Comparison of ENCODE assay signal across 40 cellular contexts in the genomic region with DNA sequence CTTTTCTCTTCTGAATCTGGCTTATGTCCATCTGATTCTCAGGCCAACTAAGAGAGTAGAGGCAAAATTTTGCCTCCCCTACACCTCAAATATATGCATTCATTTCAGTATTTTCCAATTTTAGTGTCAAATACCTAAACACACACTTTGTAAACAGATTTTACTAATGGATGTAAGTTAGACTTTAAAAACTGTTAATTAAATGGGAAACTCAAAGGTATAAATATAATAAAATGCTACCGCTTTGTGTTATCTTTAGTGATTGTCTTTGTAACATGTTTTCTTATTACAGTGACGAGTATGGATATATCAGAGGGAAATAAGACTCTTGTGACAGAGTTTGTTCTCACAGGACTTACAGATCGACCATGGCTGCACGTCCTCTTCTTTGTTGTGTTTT. TPM values are rescaled to one million over a fixed set of nuclear protein-coding genes. Genes with fewer than 3 reads are reported as not detected.
"Had no signal": no experiment of that assay in that cellular context is flagged by ENCODE, and none has a peak within 500 bp of the region (broad histone marks: within the 10 kb centered on the region; RNA-seq: fewer than 3 reads in every experiment).

A gene with protein sequence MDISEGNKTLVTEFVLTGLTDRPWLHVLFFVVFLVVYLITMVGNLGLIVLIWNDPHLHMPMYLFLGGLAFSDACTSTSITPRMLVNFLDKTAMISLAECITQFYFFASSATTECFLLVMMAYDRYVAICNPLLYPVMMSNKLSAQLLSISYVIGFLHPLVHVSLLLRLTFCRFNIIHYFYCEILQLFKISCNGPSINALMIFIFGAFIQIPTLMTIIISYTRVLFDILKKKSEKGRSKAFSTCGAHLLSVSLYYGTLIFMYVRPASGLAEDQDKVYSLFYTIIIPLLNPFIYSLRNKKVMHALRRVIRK (plus strand): TSS at position 301 of the 400 bp plus-strand sequence. CDS start 0 bp downstream, at position 301.

- ATAC-seq: activated naive CD4-positive, alpha-beta T cell treated with anti-CD3 and anti-CD28 coated beads, Interleukin-2, amount 50 U/mL, for 72 hours; activated naive CD8-positive, alpha-beta T cell treated with anti-CD3 and anti-CD28 coated beads, Interleukin-2, amount 50 U/mL, for 24 hours; activated T-cell treated with anti-CD3 and anti-CD28 coated beads, Interleukin-2, amount 50 U/mL, for 4 hours; activated T-cell treated with anti-CD3 and anti-CD28 coated beads, Interleukin-2, amount 50 U/mL, for 72 hours; activated T-helper 17 cell treated with anti-CD3 and anti-CD28 coated beads, Interleukin-2, amount 50 U/mL, for 72 hours; body of pancreas had no signal

- H3K27ac ChIP-seq: adrenal gland, ascending aorta, body of pancreas, brain microvascular endothelial cell, breast epithelium, cardiac muscle cell had no signal

- H3K4me1 ChIP-seq: adrenal gland, ascending aorta, body of pancreas, breast epithelium had no signal

- DNase-seq: activated effector memory CD4-positive, alpha-beta T cell treated with anti-CD3 and anti-CD28 coated beads, Interleukin-2, amount 50 U/mL, for 16 hours; activated effector memory CD4-positive, alpha-beta T cell treated with Interleukin-2 at 50 U/mL for 16 hours; activated gamma-delta T cell; activated gamma-delta T cell treated with Interleukin-2 at 50 U/mL for 16 hours; activated naive CD4-positive, alpha-beta T cell; activated naive CD4-positive, alpha-beta T cell treated with anti-CD3 and anti-CD28 coated beads for 36 hours; activated naive CD4-positive, alpha-beta T cell treated with anti-CD3 and anti-CD28 coated beads, Interleukin-2, amount 10 ng/mL, durations not matched to agents 7 days and 5 days; activated naive CD4-positive, alpha-beta T cell treated with anti-CD3 and anti-CD28 coated beads, Interleukin-2, amount 50 U/mL, for 16 hours; activated naive CD4-positive, alpha-beta T cell treated with Interleukin-2 at 50 U/mL for 16 hours; activated naive CD8-positive, alpha-beta T cell treated with anti-CD3 and anti-CD28 coated beads for 36 hours; activated naive CD8-positive, alpha-beta T cell treated with anti-CD3 and anti-CD28 coated beads, Interleukin-2, amount 10 ng/mL, durations not matched to agents 7 days and 5 days; activated naive CD8-positive, alpha-beta T cell treated with anti-CD3 and anti-CD28 coated beads, Interleukin-2, amount 50 U/mL, for 24 hours; activated T-cell treated with anti-CD3 and anti-CD28 coated beads for 4 hours; activated T-cell treated with anti-CD3 and anti-CD28 coated beads, Interleukin-2, amount 50 U/mL, for 1 hour; activated T-cell treated with anti-CD3 and anti-CD28 coated beads, Interleukin-2, amount 50 U/mL, for 24 hours; activated T-cell treated with anti-CD3 and anti-CD28 coated beads, Interleukin-2, amount 50 U/mL, for 4 hours; activated T-cell treated with anti-CD3 and anti-CD28 coated beads, Interleukin-2, amount 50 U/mL, for 48 hours; activated T-cell treated with anti-CD3 and anti-CD28 coated beads, Interleukin-2, amount 50 U/mL, for 72 hours; adrenal gland; amniotic stem cell; amygdala; anterior cingulate cortex; aorta; body of pancreas; brain microvascular endothelial cell; caudate nucleus; central memory CD4-positive, alpha-beta T cell; cerebellar nuclear complex had no signal

- H3K27me3 ChIP-seq: adrenal gland, ascending aorta, body of pancreas, brain microvascular endothelial cell, breast epithelium, cardiac muscle cell had no signal

- H3K36me3 ChIP-seq: adrenal gland, ascending aorta, brain microvascular endothelial cell, breast epithelium, cardiac muscle cell had no signal

- H3K9me3 ChIP-seq: adrenal gland, body of pancreas had no signal

- H3K4me3 ChIP-seq: adrenal gland, ascending aorta, body of pancreas, breast epithelium, cardiac muscle cell had no signal

RNA-seq across cellular contexts. Expression of the gene that starts here (rescaled TPM):
- total RNA-seq: activated naive CD4-positive, alpha-beta T cell treated with anti-CD3 and anti-CD28 coated beads for 36 hours; activated naive CD4-positive, alpha-beta T cell treated with anti-CD3 and anti-CD28 coated beads, Interleukin-2, amount 50 U/mL, for 72 hours; activated naive CD8-positive, alpha-beta T cell treated with anti-CD3 and anti-CD28 coated beads for 36 hours; activated naive CD8-positive, alpha-beta T cell treated with anti-CD3 and anti-CD28 coated beads, Interleukin-2, amount 10 ng/mL, durations not matched to agents 7 days and 5 days; activated T-cell treated with anti-CD3 and anti-CD28 coated beads, Interleukin-2, amount 50 U/mL, for 4 hours; activated T-cell treated with anti-CD3 and anti-CD28 coated beads, Interleukin-2, amount 50 U/mL, for 72 hours; activated T-helper 1 cell treated with anti-CD3 and anti-CD28 coated beads, Interleukin-12 subunit alpha, Interleukin-12 subunit beta, Interleukin-2, Interleukin-4 antibody, amounts not matched to agents 30 ng/mL and 10 ng/mL and 1 ng/mL, durations not matched to agents 14 hours and 24 hours and 36 hours; activated T-helper 17 cell treated with anti-CD3 and anti-CD28 coated beads, Interleukin-2, amount 50 U/mL, for 72 hours; activated T-helper 2 cell treated with anti-CD3 and anti-CD28 coated beads, Interferon-gamma antibody, Interleukin-2, Interleukin-4, amounts not matched to agents 10 μg/mL and 5 μg/mL and 100 μg/mL, durations not matched to agents 14 hours and 24 hours and 36 hours; adrenal gland; aorta; ascending aorta; astrocyte; body of pancreas; breast epithelium; bronchial epithelial cell; cardiac muscle cell; cardiac septum; cerebellum had no signal
- polyA plus RNA-seq: adipose tissue, adrenal gland, aorta, cardiac muscle cell had no signal
